1 cellular context compared by ENCODE assay signal in genomic region chr15:25863968-25864580, GRCh38.
TF ChIP-seq lines count a peak whose summit lies in the region.

No MANE protein-coding gene starts in this region.

TF ChIP-seq in HepG2, 621 proteins besides CTCF, POLR2A, EP300 and RAD21 (continued from another document):
- TF ChIP-seq ZNF317 (CRISPR knock-in tag; IDR thresholded peaks at IDR 0.05) (no peak), MAFG (CRISPR knock-in tag; IDR thresholded peaks at IDR 0.05) (no peak), SMARCE1 (IDR thresholded peaks at IDR 0.05; ENCODE audit: borderline replicate concordance) (no peak), ESRRA (CRISPR knock-in tag; IDR thresholded peaks at IDR 0.05; ENCODE audit: low read depth) (no peak), ZNF350 (CRISPR knock-in tag; IDR thresholded peaks at IDR 0.05; ENCODE audit: borderline replicate concordance, low read depth) (no peak), ZNF776 (CRISPR knock-in tag; IDR thresholded peaks at IDR 0.05) (no peak), MEIS2 (CRISPR knock-in tag; IDR thresholded peaks at IDR 0.05) (no peak), ZNF784 (CRISPR knock-in tag; IDR thresholded peaks at IDR 0.05; ENCODE audit: borderline replicate concordance) (no peak), ZNF326 (CRISPR knock-in tag; IDR thresholded peaks at IDR 0.05; ENCODE audit: borderline replicate concordance) (no peak), PRDM15 (CRISPR knock-in tag; IDR thresholded peaks at IDR 0.05) (no peak), ZBTB8A (CRISPR knock-in tag; IDR thresholded peaks at IDR 0.05; ENCODE audit: borderline replicate concordance, low read depth) (no peak), AGO2 (optimal IDR thresholded peaks at IDR 0.05; ENCODE audit: low read depth, low read length) (no peak)
- TF ChIP-seq, protein P1, sequence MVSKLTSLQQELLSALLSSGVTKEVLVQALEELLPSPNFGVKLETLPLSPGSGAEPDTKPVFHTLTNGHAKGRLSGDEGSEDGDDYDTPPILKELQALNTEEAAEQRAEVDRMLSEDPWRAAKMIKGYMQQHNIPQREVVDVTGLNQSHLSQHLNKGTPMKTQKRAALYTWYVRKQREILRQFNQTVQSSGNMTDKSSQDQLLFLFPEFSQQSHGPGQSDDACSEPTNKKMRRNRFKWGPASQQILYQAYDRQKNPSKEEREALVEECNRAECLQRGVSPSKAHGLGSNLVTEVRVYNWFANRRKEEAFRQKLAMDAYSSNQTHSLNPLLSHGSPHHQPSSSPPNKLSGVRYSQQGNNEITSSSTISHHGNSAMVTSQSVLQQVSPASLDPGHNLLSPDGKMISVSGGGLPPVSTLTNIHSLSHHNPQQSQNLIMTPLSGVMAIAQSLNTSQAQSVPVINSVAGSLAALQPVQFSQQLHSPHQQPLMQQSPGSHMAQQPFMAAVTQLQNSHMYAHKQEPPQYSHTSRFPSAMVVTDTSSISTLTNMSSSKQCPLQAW (CRISPR knock-in tag; IDR thresholded peaks at IDR 0.05): no peak
- TF ChIP-seq, protein P2, sequence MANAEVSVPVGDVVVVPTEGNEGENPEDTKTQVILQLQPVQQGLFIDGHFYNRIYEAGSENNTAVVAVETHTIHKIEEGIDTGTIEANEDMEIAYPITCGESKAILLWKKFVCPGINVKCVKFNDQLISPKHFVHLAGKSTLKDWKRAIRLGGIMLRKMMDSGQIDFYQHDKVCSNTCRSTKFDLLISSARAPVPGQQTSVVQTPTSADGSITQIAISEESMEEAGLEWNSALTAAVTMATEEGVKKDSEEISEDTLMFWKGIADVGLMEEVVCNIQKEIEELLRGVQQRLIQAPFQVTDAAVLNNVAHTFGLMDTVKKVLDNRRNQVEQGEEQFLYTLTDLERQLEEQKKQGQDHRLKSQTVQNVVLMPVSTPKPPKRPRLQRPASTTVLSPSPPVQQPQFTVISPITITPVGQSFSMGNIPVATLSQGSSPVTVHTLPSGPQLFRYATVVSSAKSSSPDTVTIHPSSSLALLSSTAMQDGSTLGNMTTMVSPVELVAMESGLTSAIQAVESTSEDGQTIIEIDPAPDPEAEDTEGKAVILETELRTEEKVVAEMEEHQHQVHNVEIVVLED (CRISPR knock-in tag; IDR thresholded peaks at IDR 0.05; ENCODE audit: borderline replicate concordance): no peak
- TF ChIP-seq, protein P3, sequence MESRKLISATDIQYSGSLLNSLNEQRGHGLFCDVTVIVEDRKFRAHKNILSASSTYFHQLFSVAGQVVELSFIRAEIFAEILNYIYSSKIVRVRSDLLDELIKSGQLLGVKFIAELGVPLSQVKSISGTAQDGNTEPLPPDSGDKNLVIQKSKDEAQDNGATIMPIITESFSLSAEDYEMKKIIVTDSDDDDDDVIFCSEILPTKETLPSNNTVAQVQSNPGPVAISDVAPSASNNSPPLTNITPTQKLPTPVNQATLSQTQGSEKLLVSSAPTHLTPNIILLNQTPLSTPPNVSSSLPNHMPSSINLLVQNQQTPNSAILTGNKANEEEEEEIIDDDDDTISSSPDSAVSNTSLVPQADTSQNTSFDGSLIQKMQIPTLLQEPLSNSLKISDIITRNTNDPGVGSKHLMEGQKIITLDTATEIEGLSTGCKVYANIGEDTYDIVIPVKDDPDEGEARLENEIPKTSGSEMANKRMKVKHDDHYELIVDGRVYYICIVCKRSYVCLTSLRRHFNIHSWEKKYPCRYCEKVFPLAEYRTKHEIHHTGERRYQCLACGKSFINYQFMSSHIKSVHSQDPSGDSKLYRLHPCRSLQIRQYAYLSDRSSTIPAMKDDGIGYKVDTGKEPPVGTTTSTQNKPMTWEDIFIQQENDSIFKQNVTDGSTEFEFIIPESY (CRISPR knock-in tag; IDR thresholded peaks at IDR 0.05): no peak
TF ChIP-seq in HepG2: peak in this region for 0.
